In genomic region chr6:3319801-3320200, GRCh38 we compare ENCODE assay signal across 21 cellular contexts.
"Had no signal": no experiment of that assay in that cellular context is flagged by ENCODE, and none has a peak within 500 bp of the region (broad histone marks: within the 10 kb centered on the region; RNA-seq: fewer than 3 reads in every experiment).

No MANE protein-coding gene starts in this region.

- H3K27me3 ChIP-seq: brain microvascular endothelial cell, colonic mucosa, heart right ventricle, suprapubic skin, tibial nerve, vagina had no signal

- H3K4me1 ChIP-seq: colonic mucosa, prostate gland had no signal

- DNase-seq: activated CD4-positive, alpha-beta T cell treated with anti-CD3 and anti-CD28 coated beads for 4 hours; activated CD4-positive, alpha-beta T cell treated with anti-CD3 and anti-CD28 coated beads, Interleukin-2, amount 50 U/mL, for 48 hours; activated CD4-positive, CD25-positive, alpha-beta regulatory T cell; activated effector memory CD4-positive, alpha-beta T cell treated with anti-CD3 and anti-CD28 coated beads, Interleukin-2, amount 50 U/mL, for 16 hours; activated naive CD4-positive, alpha-beta T cell treated with anti-CD3 and anti-CD28 coated beads, Interleukin-2, amount 50 U/mL, for 16 hours; aorta; brain microvascular endothelial cell; colonic mucosa; heart right ventricle; islet precursor cell; lower lobe of right lung; mesendoderm; naive thymus-derived CD8-positive, alpha-beta T cell; stimulated activated naive CD8-positive, alpha-beta T cell treated with anti-CD3 and anti-CD28 coated beads, Interleukin-15, amount 100 ng/mL, for 72 hours had no signal

- H3K4me3 Mint-ChIP-seq: central memory CD8-positive, alpha-beta T cell; stimulated activated effector memory CD8-positive, alpha-beta T cell treated with anti-CD3 and anti-CD28 coated beads, Interleukin-12 subunit alpha, Interleukin-12 subunit beta, amount 100 ng/mL, for 72 hours; stimulated activated naive CD8-positive, alpha-beta T cell treated with anti-CD3 and anti-CD28 coated beads, Interleukin-15, amount 100 ng/mL, for 72 hours; T-helper 1 cell treated with Interleukin-12 subunit alpha and Interleukin-12 subunit beta and Interleukin-4 antibody, amounts not matched to agents 30 μg/mL and 1 μg/mL, for 36 hours had no signal

- H3K9me3 Mint-ChIP-seq: central memory CD8-positive, alpha-beta T cell; naive thymus-derived CD8-positive, alpha-beta T cell; stimulated activated effector memory CD8-positive, alpha-beta T cell treated with anti-CD3 and anti-CD28 coated beads, Interleukin-12 subunit alpha, Interleukin-12 subunit beta, amount 100 ng/mL, for 72 hours; stimulated activated naive CD8-positive, alpha-beta T cell treated with anti-CD3 and anti-CD28 coated beads, Interleukin-15, amount 100 ng/mL, for 72 hours; T-helper 1 cell treated with Interleukin-12 subunit alpha and Interleukin-12 subunit beta and Interleukin-4 antibody, amounts not matched to agents 30 μg/mL and 1 μg/mL, for 36 hours had no signal

- ATAC-seq: heart right ventricle; lower lobe of right lung; naive thymus-derived CD8-positive, alpha-beta T cell; stimulated activated effector memory CD8-positive, alpha-beta T cell treated with anti-CD3 and anti-CD28 coated beads, Interleukin-12 subunit alpha, Interleukin-12 subunit beta, amount 100 ng/mL, for 72 hours; stimulated activated naive CD8-positive, alpha-beta T cell treated with anti-CD3 and anti-CD28 coated beads, Interleukin-15, amount 100 ng/mL, for 72 hours had no signal

- H3K4me3 ChIP-seq: colonic mucosa, heart right ventricle, lower lobe of right lung, prostate gland, suprapubic skin, tibial nerve, vagina had no signal

- H3K27ac ChIP-seq: brain microvascular endothelial cell, colonic mucosa, heart right ventricle, lower lobe of right lung, prostate gland, suprapubic skin, tibial nerve, vagina had no signal

- H3K36me3 ChIP-seq: brain microvascular endothelial cell, heart right ventricle, lower lobe of right lung, prostate gland, vagina had no signal

- H3K27ac Mint-ChIP-seq: stimulated activated effector memory CD8-positive, alpha-beta T cell treated with anti-CD3 and anti-CD28 coated beads, Interleukin-12 subunit alpha, Interleukin-12 subunit beta, amount 100 ng/mL, for 72 hours; T-helper 1 cell treated with Interleukin-12 subunit alpha and Interleukin-12 subunit beta and Interleukin-4 antibody, amounts not matched to agents 30 μg/mL and 1 μg/mL, for 36 hours had no signal

- H3K9me3 ChIP-seq: colonic mucosa, heart right ventricle, lower lobe of right lung, prostate gland, suprapubic skin, tibial nerve, vagina had no signal
